ENCODE assay signal across 8 cellular contexts in genomic region chr17:80264048-80264792, GRCh38. TPM values are rescaled to one million over a fixed set of nuclear protein-coding genes. Genes with fewer than 3 reads are reported as not detected.
DNase-seq lines count a peak whose midpoint lies in the region; ATAC-seq and TF ChIP-seq lines count a peak whose summit lies in the region.

No MANE protein-coding gene starts in this region.

- H3K4me3 ChIP-seq in DOHH2 (ENCODE audit: low read length) (peak overlapping the region; percentile 8; the same call in 1 of the 2 replicates), colonic mucosa (peak overlapping the region; percentile 48), sigmoid colon (peak overlapping the region in 3 of 4 donors; percentile 36 to 42 (median 42))

- H3K4me2 ChIP-seq in DOHH2 (ENCODE audit: low read length): peak overlapping the region; percentile 59

- peaks cover 28% of the 10 kb centered on the region for H3K4me1 Mint-ChIP-seq in T-helper 1 cell treated with Interleukin-12 subunit alpha and Interleukin-12 subunit beta and Interleukin-4 antibody, amounts not matched to agents 30 μg/mL and 1 μg/mL, for 36 hours (ENCODE audit: low read depth)

- ATAC-seq in HG03045 (IDR thresholded peaks at IDR 0.05; ENCODE audit: unreplicated experiment): no peak

- peaks cover 18% of the 10 kb centered on the region; the same call in 1 of the 2 replicates for H3F3A ChIP-seq in DOHH2 (ENCODE audit: control insufficient read depth, insufficient read depth)

- peaks cover 4% of the 10 kb centered on the region; the same call in 1 of the 2 replicates for H4K20me1 ChIP-seq in DOHH2 (ENCODE audit: control insufficient read depth, insufficient read depth, low read depth, low read length)

- TF ChIP-seq CTCF in DOHH2 (IDR thresholded peaks at IDR 0.05; ENCODE audit: low read depth, low read length, poor library complexity, severe bottlenecking) (no peak), colonic mucosa (IDR thresholded peaks at IDR 0.05) (no peak), sigmoid colon (IDR thresholded peaks at IDR 0.05) (no peak)

- peak overlapping the region; percentile 93 for H3K4me3 Mint-ChIP-seq in T-helper 1 cell treated with Interleukin-12 subunit alpha and Interleukin-12 subunit beta and Interleukin-4 antibody, amounts not matched to agents 30 μg/mL and 1 μg/mL, for 36 hours

- no peaks in the 10 kb centered on the region for H3K9me3 ChIP-seq in DOHH2 (ENCODE audit: control insufficient read depth, insufficient read depth, low read length)
- H3K9me3 ChIP-seq in colonic mucosa: no peaks in the 10 kb centered on the region
- H3K9me3 ChIP-seq in sigmoid colon: no peaks in the 10 kb centered on the region

- H3K36me3 ChIP-seq in DOHH2 (ENCODE audit: control insufficient read depth, low read length) (no peaks in the 10 kb centered on the region), colonic mucosa (no peaks in the 10 kb centered on the region), sigmoid colon (peaks cover 0 to 37% (median 8%) of the 10 kb centered on the region in 4 donors)

- no peaks in the 10 kb centered on the region for H3K79me2 ChIP-seq in DOHH2 (ENCODE audit: control insufficient read depth, low read length)

- DNase-seq in colonic mucosa (no peak), sigmoid colon (no peak), NCI-H1105 treated with DMSO at 0.1 percent for 48 hours (lab: John Stamatoyannopoulos, UW) (no peak), iPS-NIHi11 (ENCODE audit: low spot score) (no peak), AG08395 (ENCODE audit: low spot score) (no peak)

- intact Hi-C loops in colonic mucosa (cut with DNase I) (no loop called here), sigmoid colon (cut with DNase I) (loop anchor here (5.0 kb wide), 4 partner anchors 42 to 422 kb away; partner anchors contain the start of genes CCDC40, GAA, SGSH and SLC26A11)

- H3K9me2 ChIP-seq in DOHH2 (replicated peaks; ENCODE audit: control insufficient read depth, low read length): no peaks in the 10 kb centered on the region

- peaks cover 29% of the 10 kb centered on the region for H3K36me3 Mint-ChIP-seq in T-helper 1 cell treated with Interleukin-12 subunit alpha and Interleukin-12 subunit beta and Interleukin-4 antibody, amounts not matched to agents 30 μg/mL and 1 μg/mL, for 36 hours (ENCODE audit: low read depth)

- H3K27me3 ChIP-seq in DOHH2 (ENCODE audit: control insufficient read depth, low read length) (peaks cover 56% of the 10 kb centered on the region), colonic mucosa (no peaks in the 10 kb centered on the region), sigmoid colon (no peaks in the 10 kb centered on the region)

- no peaks in the 10 kb centered on the region for H3K27me3 Mint-ChIP-seq in T-helper 1 cell treated with Interleukin-12 subunit alpha and Interleukin-12 subunit beta and Interleukin-4 antibody, amounts not matched to agents 30 μg/mL and 1 μg/mL, for 36 hours (ENCODE audit: low read depth)

- H3K27ac ChIP-seq in DOHH2 (ENCODE audit: low read depth, low read length): no peak overlapping the region
- H3K27ac ChIP-seq in colonic mucosa: peak overlapping the region; percentile 99
- H3K27ac ChIP-seq in sigmoid colon: peak overlapping the region; percentile 94 to 100 (median 99)

- no peak for TF ChIP-seq EP300 in sigmoid colon (IDR thresholded peaks at IDR 0.05)

- no peaks in the 10 kb centered on the region for H3K9me3 Mint-ChIP-seq in T-helper 1 cell treated with Interleukin-12 subunit alpha and Interleukin-12 subunit beta and Interleukin-4 antibody, amounts not matched to agents 30 μg/mL and 1 μg/mL, for 36 hours

- peak overlapping the region; percentile 32 to 77 for H3K9ac ChIP-seq in colonic mucosa (ENCODE audit: low read depth in 2 of 2, low read length in 2 of 2)

- H3K4me1 ChIP-seq in DOHH2 (ENCODE audit: control insufficient read depth, low read length) (peaks cover 32% of the 10 kb centered on the region), colonic mucosa (peaks cover 7% of the 10 kb centered on the region), sigmoid colon (peaks cover 0 to 41% (median 39%) of the 10 kb centered on the region in 4 donors)

- peak overlapping the region; percentile 85 for H3K27ac Mint-ChIP-seq in T-helper 1 cell treated with Interleukin-12 subunit alpha and Interleukin-12 subunit beta and Interleukin-4 antibody, amounts not matched to agents 30 μg/mL and 1 μg/mL, for 36 hours

- WGBS in sigmoid colon, 2 donors: 31 to 63% methylated on average over 16 of the region's 16 CpGs

- no peak for TF ChIP-seq POLR2A in sigmoid colon (IDR thresholded peaks at IDR 0.05)

RNA-seq across cellular contexts. Expression of gene RNF213, which starts 3.6 kb away (rescaled TPM):
- total RNA-seq in colonic mucosa: 100 to 1,000 TPM in 1 of 2 donors, 10 to 100 TPM in 1; 80.8 to 101 TPM
- 100 to 1,000 TPM in 1 of 4 donors, 10 to 100 TPM in 3; 48.2 to 109 (median 52.7) TPM for total RNA-seq in sigmoid colon
- polyA plus RNA-seq in sigmoid colon: 100 to 1,000 TPM in 1 of 3 donors, 10 to 100 TPM in 1, 1 to 10 TPM in 1; 7.8 to 138 (median 14.6) TPM

RNA-seq across cellular contexts. Expression of gene SLC26A11, which starts 44.0 kb away (rescaled TPM):
- 1 to 10 TPM; 8.0 to 9.3 TPM for total RNA-seq in colonic mucosa
- total RNA-seq in sigmoid colon: 10 to 100 TPM in 3 of 4 donors, 1 to 10 TPM in 1; 6.8 to 14.5 (median 11.5) TPM
- 1 to 10 TPM; 2.3 to 9.3 (median 3.0) TPM for polyA plus RNA-seq in sigmoid colon

RNA-seq across cellular contexts. Expression of gene SGSH, which starts 44.1 kb away (rescaled TPM):
- total RNA-seq in colonic mucosa (10 to 100 TPM; 40.3 to 43.1 TPM), sigmoid colon (10 to 100 TPM; 11.4 to 31.6 (median 12.9) TPM)
- polyA plus RNA-seq in sigmoid colon: 10 to 100 TPM in 1 of 3 donors, 1 to 10 TPM in 2; 3.6 to 37.0 (median 6.7) TPM
